Comparison of ENCODE assay signal across 1 cellular context in the genomic region with DNA sequence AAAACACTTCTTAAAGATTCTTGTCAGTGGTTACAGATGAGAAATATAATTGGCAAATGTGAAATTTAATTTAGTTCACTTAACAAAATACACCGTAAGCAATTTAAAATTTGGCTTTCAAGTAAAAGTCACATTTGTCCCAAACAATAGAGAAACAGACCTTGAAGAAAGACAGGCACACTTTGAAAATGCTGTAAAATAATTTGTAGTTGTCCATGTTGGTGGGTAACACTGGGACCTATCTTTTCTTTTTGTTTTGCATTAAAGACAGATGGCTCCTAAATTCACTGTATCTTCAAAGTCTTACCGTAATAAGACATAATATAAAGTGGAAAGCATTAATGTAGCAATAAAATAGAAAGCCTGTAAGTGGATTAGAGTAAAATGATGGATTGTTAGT.
TF ChIP-seq lines count a peak whose summit lies in the region.

No MANE protein-coding gene starts in this region.

TF ChIP-seq in GM12878, 131 proteins besides CTCF, POLR2A, EP300 and RAD21:
- TF ChIP-seq POLR2AphosphoS2 (IDR thresholded peaks at IDR 0.05; ENCODE audit: low read depth, low read length) (no peak), GATAD2B (conservative IDR thresholded peaks at IDR 0.05; ENCODE audit: low read depth) (no peak), MEF2A (IDR thresholded peaks at IDR 0.05; ENCODE audit: insufficient read depth, low read depth, low read length) (no peak), ASH2L (IDR thresholded peaks at IDR 0.05; ENCODE audit: borderline replicate concordance, low read depth) (no peak)
- TF ChIP-seq, protein P1, sequence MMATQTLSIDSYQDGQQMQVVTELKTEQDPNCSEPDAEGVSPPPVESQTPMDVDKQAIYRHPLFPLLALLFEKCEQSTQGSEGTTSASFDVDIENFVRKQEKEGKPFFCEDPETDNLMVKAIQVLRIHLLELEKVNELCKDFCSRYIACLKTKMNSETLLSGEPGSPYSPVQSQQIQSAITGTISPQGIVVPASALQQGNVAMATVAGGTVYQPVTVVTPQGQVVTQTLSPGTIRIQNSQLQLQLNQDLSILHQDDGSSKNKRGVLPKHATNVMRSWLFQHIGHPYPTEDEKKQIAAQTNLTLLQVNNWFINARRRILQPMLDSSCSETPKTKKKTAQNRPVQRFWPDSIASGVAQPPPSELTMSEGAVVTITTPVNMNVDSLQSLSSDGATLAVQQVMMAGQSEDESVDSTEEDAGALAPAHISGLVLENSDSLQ (IDR thresholded peaks at IDR 0.05) = no peak
TF ChIP-seq in GM12878: peak in this region for 0.
